9 cellular contexts compared by ENCODE assay signal in genomic region chr5:129770034-129770433, GRCh38. TPM values are rescaled to one million over a fixed set of nuclear protein-coding genes. Genes with fewer than 3 reads are reported as not detected.
"Had no signal": no experiment of that assay in that cellular context is flagged by ENCODE, and none has a peak within 500 bp of the region (broad histone marks: within the 10 kb centered on the region; RNA-seq: fewer than 3 reads in every experiment).

No MANE protein-coding gene starts in this region.

- DNase-seq: H9, HCEC 1CT, KBM-7 had no signal

- H2AFZ ChIP-seq: GM23338 had no signal

- H3K27ac Mint-ChIP-seq: GM23338, H9, IgD-negative memory B cell had no signal

- ATAC-seq: GM23338, HepG2 had no signal

- H3K4me2 ChIP-seq: GM23338 had no signal

- H3K36me3 Mint-ChIP-seq: IgD-negative memory B cell had no signal

- H3K4me3 Mint-ChIP-seq: GM23338, H9, IgD-negative memory B cell had no signal

- H3K4me3 ChIP-seq: GM23338 had no signal

- H3K27ac ChIP-seq: HL-60 had no signal

- H3K9me3 Mint-ChIP-seq: GM23338, H9, IgD-negative memory B cell had no signal

RNA-seq across cellular contexts. Expression of gene MINAR2, which starts 22.1 kb away (rescaled TPM):
- total RNA-seq: GM23338, HepG2, HT1080 had no signal
- polyA plus RNA-seq: GM23338, H1, HepG2, IgD-negative memory B cell had no signal
